ENCODE assay signal across 9 cellular contexts in the genomic region with DNA sequence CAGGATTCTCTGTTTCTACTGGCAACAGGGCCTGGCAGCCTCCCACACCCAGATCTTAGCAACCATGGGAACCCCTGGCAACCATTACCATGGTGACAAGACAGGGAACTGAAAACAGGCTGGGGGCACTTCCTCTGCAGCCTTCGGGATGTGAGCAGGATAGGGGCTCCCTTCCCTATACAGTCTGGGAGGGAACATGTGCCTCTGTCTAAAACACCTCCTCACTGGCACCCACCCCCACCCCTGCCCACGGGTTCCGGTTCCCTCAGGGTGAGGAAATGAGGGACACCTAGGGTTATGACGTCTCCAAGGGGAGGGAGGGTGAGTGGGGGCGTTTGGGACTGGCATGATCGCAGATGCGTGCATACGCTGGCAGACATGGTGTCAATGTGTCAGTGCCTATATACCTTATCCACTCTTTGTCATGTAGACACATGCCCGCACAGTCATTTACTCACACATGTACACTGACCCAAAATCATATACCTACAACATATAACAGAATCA. TPM values are rescaled to one million over a fixed set of nuclear protein-coding genes. Genes with fewer than 3 reads are reported as not detected.
DNase-seq lines count a peak whose midpoint lies in the region; ATAC-seq, FAIRE-seq and TF ChIP-seq lines count a peak whose summit lies in the region.
"Had no signal": no experiment of that assay in that cellular context is flagged by ENCODE, and none has a peak within 500 bp of the region (broad histone marks: within the 10 kb centered on the region; RNA-seq: fewer than 3 reads in every experiment).

No MANE protein-coding gene starts in this region.

- no peak for TF ChIP-seq CTCF in kidney (IDR thresholded peaks at IDR 0.05; ENCODE audit: borderline replicate concordance, extremely low read depth, insufficient read depth)

- no peak overlapping the region for H3K4me3 ChIP-seq in kidney (ENCODE audit: low read length in 2 of 2)

- no peak overlapping the region for H3K27ac ChIP-seq in kidney (ENCODE audit: low read depth in 2 of 2, low read length in 2 of 2)

- H3K36me3 Mint-ChIP-seq in activated T-helper 17 cell treated with anti-CD3 and anti-CD28 coated beads, Interleukin-2, amount 50 U/mL, for 72 hours (ENCODE audit: low read depth), result peaks cover 22% of the 10 kb centered on the region

- H3K9me3 Mint-ChIP-seq in activated T-helper 17 cell treated with anti-CD3 and anti-CD28 coated beads, Interleukin-2, amount 50 U/mL, for 72 hours, result no peaks in the 10 kb centered on the region

- H3K27me3 Mint-ChIP-seq in activated T-helper 17 cell treated with anti-CD3 and anti-CD28 coated beads, Interleukin-2, amount 50 U/mL, for 72 hours, result no peaks in the 10 kb centered on the region

- H3K4me3 Mint-ChIP-seq in activated T-helper 17 cell treated with anti-CD3 and anti-CD28 coated beads, Interleukin-2, amount 50 U/mL, for 72 hours, result peak overlapping the region; percentile 96

- intact Hi-C loops in kidney (cut with DNase I), result no loop called here

- peaks cover 55% of the 10 kb centered on the region for H3K4me1 Mint-ChIP-seq in activated T-helper 17 cell treated with anti-CD3 and anti-CD28 coated beads, Interleukin-2, amount 50 U/mL, for 72 hours

- H3K27ac Mint-ChIP-seq in activated T-helper 17 cell treated with anti-CD3 and anti-CD28 coated beads, Interleukin-2, amount 50 U/mL, for 72 hours, result peak overlapping the region; percentile 97

- peak; percentile 69 for DNase-seq in G401 (ENCODE audit: low spot score)
- DNase-seq in NCI-H2227 treated with DMSO at 0.1 percent for 48 hours (lab: John Stamatoyannopoulos, UW), result peak; percentile 18
- peak; percentile 35 for DNase-seq in kidney tubule cell (ENCODE audit: low spot score)
- no peak for DNase-seq in ACHN
- no peak for DNase-seq in HK-2 (ENCODE audit: unreplicated experiment)
- DNase-seq in kidney, result no peak

- H3K36me3 ChIP-seq in kidney (ENCODE audit: control insufficient read depth in 1 of 2, insufficient read depth in 2 of 2, low read length in 2 of 2), result no peaks in the 10 kb centered on the region

- ATAC-seq in activated T-helper 17 cell treated with anti-CD3 and anti-CD28 coated beads, Interleukin-2, amount 50 U/mL, for 72 hours (replicated peaks), result peak; percentile 18
- no peak for ATAC-seq in HG03159 (IDR thresholded peaks at IDR 0.05; ENCODE audit: unreplicated experiment)
- ATAC-seq: HCT116 had no signal

- no peak for FAIRE-seq in kidney (lab: Jason Lieb, UNC)

- in situ Hi-C loops in G401 (cut with HindIII; ENCODE audit: low sequenced_read_pairs), result no loop called here
- in situ Hi-C loops in ACHN (cut with HindIII; ENCODE audit: low pct_ligation_motif_present, low pct_unique_long_range_greater_than_20kb, low sequenced_read_pairs), result no loop called here

- H3K4me1 ChIP-seq in kidney (ENCODE audit: control insufficient read depth in 1 of 2, insufficient read depth in 1 of 2, low read depth in 1 of 2, low read length in 2 of 2), result peaks cover 10 to 14% of the 10 kb centered on the region in 2 donors

- H3K9me3 ChIP-seq in kidney (ENCODE audit: control insufficient read depth in 1 of 2, low read length in 2 of 2), result no peaks in the 10 kb centered on the region

- no peak overlapping the region for H3K9ac ChIP-seq in kidney (ENCODE audit: low read length in 2 of 2)

RNA-seq across cellular contexts. Expression of a gene that starts 3.0 kb away (rescaled TPM):
- 21.1 and 24.2 TPM in 2 replicates for total RNA-seq in G401 (2014; rRNA removed; shearing (Covaris generic))
- total RNA-seq in activated T-helper 17 cell treated with anti-CD3 and anti-CD28 coated beads, Interleukin-2, amount 50 U/mL, for 72 hours, result 10 to 100 TPM in 1 of 2 donors, 1 to 10 TPM in 1; 4.4 to 10.7 TPM
- total RNA-seq in kidney, result 10.6 TPM
- 9.7 TPM for polyA plus RNA-seq in kidney (ENCODE audit: insufficient read depth, low read depth, low replicate concordance)

RNA-seq across cellular contexts. Expression of a gene that starts 28.5 kb away (rescaled TPM):
- total RNA-seq in G401 (2014; rRNA removed; shearing (Covaris generic)), result not detected in 2 replicates
- total RNA-seq in activated T-helper 17 cell treated with anti-CD3 and anti-CD28 coated beads, Interleukin-2, amount 50 U/mL, for 72 hours, result under 1 TPM in 1 of 2 donors, not detected in 1; 0.16 TPM
- total RNA-seq in kidney, result 0.98 TPM
- polyA plus RNA-seq in kidney (ENCODE audit: insufficient read depth, low read depth, low replicate concordance), result 0.09 TPM

Comparison
In these comparisons a context has a peak if more than half of its experiments do, and no peak if none do; other contexts are left out.
1. DNase-seq: peak in G401 (single experiment), NCI-H2227 treated with DMSO at 0.1 percent for 48 hours (single experiment) and kidney tubule cell (single experiment); none in ACHN (single experiment), HK-2 (single experiment) and kidney (single experiment).